27 cellular contexts compared by ENCODE assay signal in genomic region chr13:71587193-71587592, GRCh38.
"Had no signal": no experiment of that assay in that cellular context is flagged by ENCODE, and none has a peak within 500 bp of the region (broad histone marks: within the 10 kb centered on the region; RNA-seq: fewer than 3 reads in every experiment).

No MANE protein-coding gene starts in this region.

- H3K27ac ChIP-seq: brain microvascular endothelial cell, colonic mucosa, heart right ventricle, VCaP had no signal

- H3K9me3 Mint-ChIP-seq: activated CD4-positive, alpha-beta T cell treated with anti-CD3 and anti-CD28 coated beads, Interleukin-2, amount 10 ng/mL, durations not matched to agents 7 days and 5 days; activated CD8-positive, alpha-beta T cell treated with anti-CD3 and anti-CD28 coated beads for 36 hours; endodermal cell; WTC11 had no signal

- H3K27ac Mint-ChIP-seq: activated CD4-positive, alpha-beta T cell treated with anti-CD3 and anti-CD28 coated beads, Interleukin-2, amount 10 ng/mL, durations not matched to agents 7 days and 5 days; activated CD8-positive, alpha-beta T cell treated with anti-CD3 and anti-CD28 coated beads for 36 hours; activated naive CD8-positive, alpha-beta T cell; activated T-helper 17 cell treated with anti-CD3 and anti-CD28 coated beads, Interleukin-2, amount 50 U/mL, for 72 hours; endodermal cell; WTC11 had no signal

- FAIRE-seq: frontal cortex, TTC549 had no signal

- H3K9me3 ChIP-seq: colonic mucosa, heart right ventricle had no signal

- H3K27me3 ChIP-seq: brain microvascular endothelial cell, colonic mucosa, heart right ventricle had no signal

- H3K27me3 Mint-ChIP-seq: activated CD4-positive, alpha-beta T cell treated with anti-CD3 and anti-CD28 coated beads, Interleukin-2, amount 10 ng/mL, durations not matched to agents 7 days and 5 days; activated CD8-positive, alpha-beta T cell treated with anti-CD3 and anti-CD28 coated beads for 36 hours; activated naive CD8-positive, alpha-beta T cell; activated T-helper 17 cell treated with anti-CD3 and anti-CD28 coated beads, Interleukin-2, amount 50 U/mL, for 72 hours had no signal

- H3K4me3 Mint-ChIP-seq: activated CD4-positive, alpha-beta T cell treated with anti-CD3 and anti-CD28 coated beads, Interleukin-2, amount 10 ng/mL, durations not matched to agents 7 days and 5 days; activated CD8-positive, alpha-beta T cell treated with anti-CD3 and anti-CD28 coated beads for 36 hours; activated naive CD8-positive, alpha-beta T cell; activated T-cell treated with anti-CD3 and anti-CD28 coated beads, Interleukin-2, amount 50 U/mL, for 4 hours; activated T-helper 17 cell treated with anti-CD3 and anti-CD28 coated beads, Interleukin-2, amount 50 U/mL, for 72 hours; endodermal cell; WTC11 had no signal

- H3K4me1 ChIP-seq: colonic mucosa, heart right ventricle had no signal

- H3K4me1 Mint-ChIP-seq: activated CD4-positive, alpha-beta T cell treated with anti-CD3 and anti-CD28 coated beads, Interleukin-2, amount 10 ng/mL, durations not matched to agents 7 days and 5 days; activated T-helper 17 cell treated with anti-CD3 and anti-CD28 coated beads, Interleukin-2, amount 50 U/mL, for 72 hours; endodermal cell; WTC11 had no signal

- H3K36me3 Mint-ChIP-seq: activated naive CD8-positive, alpha-beta T cell; WTC11 had no signal

- H3K4me3 ChIP-seq: colonic mucosa, heart right ventricle had no signal

- DNase-seq: activated CD4-positive, alpha-beta T cell treated with anti-CD3 and anti-CD28 coated beads for 1 hour; activated CD4-positive, alpha-beta T cell treated with anti-CD3 and anti-CD28 coated beads for 4 hours; activated CD4-positive, alpha-beta T cell treated with anti-CD3 and anti-CD28 coated beads, Interleukin-2, amount 10 ng/mL, durations not matched to agents 7 days and 5 days; activated CD4-positive, alpha-beta T cell treated with anti-CD3 and anti-CD28 coated beads, Interleukin-2, amount 50 U/mL, for 4 hours; activated CD8-positive, alpha-beta memory T cell treated with anti-CD3 and anti-CD28 coated beads for 24 hours; activated CD8-positive, alpha-beta T cell treated with anti-CD3 and anti-CD28 coated beads for 36 hours; activated effector memory CD4-positive, alpha-beta T cell treated with Interleukin-2 at 50 U/mL for 16 hours; activated gamma-delta T cell treated with Interleukin-2 at 50 U/mL for 16 hours; activated naive CD4-positive, alpha-beta T cell treated with anti-CD3 and anti-CD28 coated beads, Interleukin-2, amount 50 U/mL, for 16 hours; activated naive CD4-positive, alpha-beta T cell treated with Interleukin-2 at 50 U/mL for 16 hours; activated T-cell treated with anti-CD3 and anti-CD28 coated beads, Interleukin-2, amount 50 U/mL, for 4 hours; amniotic stem cell; anterior cingulate cortex; brain microvascular endothelial cell; caudate nucleus; colonic mucosa; effector CD8-positive, alpha-beta T cell; endodermal cell; foreskin fibroblast; heart right ventricle; T-helper 2 cell had no signal

- H3K36me3 ChIP-seq: brain microvascular endothelial cell, colonic mucosa, heart right ventricle had no signal
